In genomic region chr4:23851455-23851854, GRCh38 we compare ENCODE assay signal across 32 cellular contexts. TPM values are rescaled to one million over a fixed set of nuclear protein-coding genes. Genes with fewer than 3 reads are reported as not detected.
"Had no signal": no experiment of that assay in that cellular context is flagged by ENCODE, and none has a peak within 500 bp of the region (broad histone marks: within the 10 kb centered on the region; RNA-seq: fewer than 3 reads in every experiment).

No MANE protein-coding gene starts in this region.

- H3K9me3 Mint-ChIP-seq: activated CD4-positive, alpha-beta memory T cell treated with anti-CD3 and anti-CD28 coated beads for 36 hours; activated CD4-positive, alpha-beta T cell treated with anti-CD3 and anti-CD28 coated beads, Interleukin-2, amount 10 ng/mL, durations not matched to agents 24 days and 14 days; activated naive CD4-positive, alpha-beta T cell treated with anti-CD3 and anti-CD28 coated beads, Interleukin-2, amount 50 U/mL, for 24 hours; activated naive CD8-positive, alpha-beta T cell treated with anti-CD3 and anti-CD28 coated beads, Interleukin-2, amount 50 U/mL, for 24 hours; activated T-helper 1 cell treated with anti-CD3 and anti-CD28 coated beads, Interleukin-12 subunit alpha, Interleukin-12 subunit beta, Interleukin-2, Interleukin-4 antibody, amounts not matched to agents 30 ng/mL and 10 ng/mL and 1 ng/mL, durations not matched to agents 14 hours and 24 hours and 36 hours; activated T-helper 2 cell treated with anti-CD3 and anti-CD28 coated beads, Interferon-gamma antibody, Interleukin-2, Interleukin-4, amounts not matched to agents 10 μg/mL and 5 μg/mL and 100 μg/mL, durations not matched to agents 14 hours and 24 hours and 36 hours had no signal

- H3K4me3 Mint-ChIP-seq: activated CD4-positive, alpha-beta memory T cell treated with anti-CD3 and anti-CD28 coated beads for 36 hours; activated CD4-positive, alpha-beta T cell treated with anti-CD3 and anti-CD28 coated beads for 36 hours; activated CD4-positive, alpha-beta T cell treated with anti-CD3 and anti-CD28 coated beads, Interleukin-2, amount 10 ng/mL, durations not matched to agents 24 days and 14 days; activated CD8-positive, alpha-beta memory T cell treated with anti-CD3 and anti-CD28 coated beads, Interleukin-2, amount 10 ng/mL, durations not matched to agents 7 days and 5 days; activated CD8-positive, alpha-beta T cell treated with anti-CD3 and anti-CD28 coated beads, Interleukin-2, amount 10 ng/mL, durations not matched to agents 7 days and 5 days; activated naive CD4-positive, alpha-beta T cell treated with anti-CD3 and anti-CD28 coated beads for 36 hours; activated naive CD4-positive, alpha-beta T cell treated with anti-CD3 and anti-CD28 coated beads, Interleukin-2, amount 50 U/mL, for 24 hours; activated naive CD8-positive, alpha-beta T cell treated with anti-CD3 and anti-CD28 coated beads for 36 hours; activated naive CD8-positive, alpha-beta T cell treated with anti-CD3 and anti-CD28 coated beads, Interleukin-2, amount 50 U/mL, for 24 hours; activated T-helper 1 cell treated with anti-CD3 and anti-CD28 coated beads, Interleukin-12 subunit alpha, Interleukin-12 subunit beta, Interleukin-2, Interleukin-4 antibody, amounts not matched to agents 30 ng/mL and 10 ng/mL and 1 ng/mL, durations not matched to agents 14 hours and 24 hours and 36 hours had no signal

- H3K27me3 Mint-ChIP-seq: activated CD4-positive, alpha-beta memory T cell treated with anti-CD3 and anti-CD28 coated beads for 36 hours; activated CD4-positive, alpha-beta T cell treated with anti-CD3 and anti-CD28 coated beads for 36 hours; activated CD4-positive, alpha-beta T cell treated with anti-CD3 and anti-CD28 coated beads, Interleukin-2, amount 10 ng/mL, durations not matched to agents 24 days and 14 days; activated CD8-positive, alpha-beta memory T cell treated with anti-CD3 and anti-CD28 coated beads, Interleukin-2, amount 10 ng/mL, durations not matched to agents 7 days and 5 days; activated naive CD4-positive, alpha-beta T cell treated with anti-CD3 and anti-CD28 coated beads, Interleukin-2, amount 50 U/mL, for 24 hours; activated naive CD8-positive, alpha-beta T cell treated with anti-CD3 and anti-CD28 coated beads for 36 hours; activated naive CD8-positive, alpha-beta T cell treated with anti-CD3 and anti-CD28 coated beads, Interleukin-2, amount 50 U/mL, for 24 hours had no signal

- DNase-seq: activated CD4-positive, alpha-beta memory T cell treated with anti-CD3 and anti-CD28 coated beads for 36 hours; activated CD4-positive, alpha-beta T cell treated with anti-CD3 and anti-CD28 coated beads for 36 hours; activated CD4-positive, alpha-beta T cell treated with anti-CD3 and anti-CD28 coated beads, Interleukin-2, amount 10 ng/mL, durations not matched to agents 24 days and 14 days; activated CD4-positive, CD25-positive, alpha-beta regulatory T cell; activated CD4-positive, CD25-positive, alpha-beta regulatory T cell treated with anti-CD3 and anti-CD28 coated beads, Interleukin-2, amount 50 U/mL, for 72 hours; activated CD8-positive, alpha-beta memory T cell treated with anti-CD3 and anti-CD28 coated beads, Interleukin-2, amount 10 ng/mL, durations not matched to agents 7 days and 5 days; activated CD8-positive, alpha-beta memory T cell treated with anti-CD3 and anti-CD28 coated beads, Interleukin-2, amount 50 U/mL, for 4 hours; activated CD8-positive, alpha-beta T cell treated with anti-CD3 and anti-CD28 coated beads, Interleukin-2, amount 10 ng/mL, durations not matched to agents 7 days and 5 days; activated effector memory CD4-positive, alpha-beta T cell treated with anti-CD3 and anti-CD28 coated beads, Interleukin-2, amount 50 U/mL, for 16 hours; activated naive CD4-positive, alpha-beta T cell treated with anti-CD3 and anti-CD28 coated beads for 36 hours; activated naive CD8-positive, alpha-beta T cell treated with anti-CD3 and anti-CD28 coated beads for 36 hours; activated naive CD8-positive, alpha-beta T cell treated with anti-CD3 and anti-CD28 coated beads, Interleukin-2, amount 50 U/mL, for 24 hours; activated T-cell treated with anti-CD3 and anti-CD28 coated beads, Interleukin-2, amount 50 U/mL, for 1 hour; activated T-cell treated with anti-CD3 and anti-CD28 coated beads, Interleukin-2, amount 50 U/mL, for 48 hours; adrenal gland; amygdala; aorta; body of pancreas; central memory CD4-positive, alpha-beta T cell; cerebellar nuclear complex; colonic mucosa; effector CD8-positive, alpha-beta T cell; esophagus squamous epithelium; foreskin melanocyte; T-helper 2 cell had no signal

- H3K27ac ChIP-seq: adrenal gland, body of pancreas, colonic mucosa, epithelial cell of prostate, esophagus squamous epithelium had no signal

- H3K36me3 ChIP-seq: adrenal gland, colonic mucosa, esophagus squamous epithelium had no signal

- H3K4me1 Mint-ChIP-seq: activated CD4-positive, alpha-beta T cell treated with anti-CD3 and anti-CD28 coated beads for 36 hours; activated CD4-positive, alpha-beta T cell treated with anti-CD3 and anti-CD28 coated beads, Interleukin-2, amount 10 ng/mL, durations not matched to agents 24 days and 14 days; activated CD8-positive, alpha-beta memory T cell treated with anti-CD3 and anti-CD28 coated beads, Interleukin-2, amount 10 ng/mL, durations not matched to agents 7 days and 5 days; activated naive CD4-positive, alpha-beta T cell treated with anti-CD3 and anti-CD28 coated beads, Interleukin-2, amount 50 U/mL, for 24 hours; activated naive CD8-positive, alpha-beta T cell treated with anti-CD3 and anti-CD28 coated beads for 36 hours; activated naive CD8-positive, alpha-beta T cell treated with anti-CD3 and anti-CD28 coated beads, Interleukin-2, amount 50 U/mL, for 24 hours had no signal

- H3K36me3 Mint-ChIP-seq: activated CD4-positive, alpha-beta memory T cell treated with anti-CD3 and anti-CD28 coated beads for 36 hours; activated CD8-positive, alpha-beta memory T cell treated with anti-CD3 and anti-CD28 coated beads, Interleukin-2, amount 10 ng/mL, durations not matched to agents 7 days and 5 days; activated naive CD4-positive, alpha-beta T cell treated with anti-CD3 and anti-CD28 coated beads, Interleukin-2, amount 50 U/mL, for 24 hours; activated naive CD8-positive, alpha-beta T cell treated with anti-CD3 and anti-CD28 coated beads for 36 hours had no signal

- H3K4me1 ChIP-seq: colonic mucosa, esophagus squamous epithelium had no signal

- ATAC-seq: activated CD4-positive, alpha-beta T cell treated with anti-CD3 and anti-CD28 coated beads for 36 hours; activated CD8-positive, alpha-beta memory T cell treated with anti-CD3 and anti-CD28 coated beads, Interleukin-2, amount 10 ng/mL, durations not matched to agents 7 days and 5 days; activated CD8-positive, alpha-beta T cell treated with anti-CD3 and anti-CD28 coated beads, Interleukin-2, amount 10 ng/mL, durations not matched to agents 7 days and 5 days; activated naive CD8-positive, alpha-beta T cell treated with anti-CD3 and anti-CD28 coated beads, Interleukin-2, amount 50 U/mL, for 24 hours; body of pancreas had no signal

- H3K27ac Mint-ChIP-seq: activated CD4-positive, alpha-beta memory T cell treated with anti-CD3 and anti-CD28 coated beads for 36 hours; activated CD4-positive, alpha-beta T cell treated with anti-CD3 and anti-CD28 coated beads for 36 hours; activated CD4-positive, alpha-beta T cell treated with anti-CD3 and anti-CD28 coated beads, Interleukin-2, amount 10 ng/mL, durations not matched to agents 24 days and 14 days; activated CD8-positive, alpha-beta memory T cell treated with anti-CD3 and anti-CD28 coated beads, Interleukin-2, amount 10 ng/mL, durations not matched to agents 7 days and 5 days; activated CD8-positive, alpha-beta T cell treated with anti-CD3 and anti-CD28 coated beads, Interleukin-2, amount 10 ng/mL, durations not matched to agents 7 days and 5 days; activated naive CD4-positive, alpha-beta T cell treated with anti-CD3 and anti-CD28 coated beads for 36 hours; activated naive CD4-positive, alpha-beta T cell treated with anti-CD3 and anti-CD28 coated beads, Interleukin-2, amount 50 U/mL, for 24 hours; activated naive CD8-positive, alpha-beta T cell treated with anti-CD3 and anti-CD28 coated beads for 36 hours; activated naive CD8-positive, alpha-beta T cell treated with anti-CD3 and anti-CD28 coated beads, Interleukin-2, amount 50 U/mL, for 24 hours; activated T-helper 1 cell treated with anti-CD3 and anti-CD28 coated beads, Interleukin-12 subunit alpha, Interleukin-12 subunit beta, Interleukin-2, Interleukin-4 antibody, amounts not matched to agents 30 ng/mL and 10 ng/mL and 1 ng/mL, durations not matched to agents 14 hours and 24 hours and 36 hours; activated T-helper 2 cell treated with anti-CD3 and anti-CD28 coated beads, Interferon-gamma antibody, Interleukin-2, Interleukin-4, amounts not matched to agents 10 μg/mL and 5 μg/mL and 100 μg/mL, durations not matched to agents 14 hours and 24 hours and 36 hours had no signal

- H3K4me3 ChIP-seq: adrenal gland, body of pancreas, colonic mucosa, esophagus squamous epithelium had no signal

- H3K9me3 ChIP-seq: adrenal gland, body of pancreas, colonic mucosa, esophagus squamous epithelium had no signal

- H3K27me3 ChIP-seq: adrenal gland, body of pancreas, colonic mucosa, esophagus squamous epithelium had no signal

RNA-seq across cellular contexts. Expression of gene PPARGC1A, which starts 38.4 kb away (rescaled TPM):
- total RNA-seq: activated CD4-positive, alpha-beta memory T cell treated with anti-CD3 and anti-CD28 coated beads for 36 hours; activated CD4-positive, alpha-beta T cell treated with anti-CD3 and anti-CD28 coated beads for 36 hours; activated CD4-positive, alpha-beta T cell treated with anti-CD3 and anti-CD28 coated beads, Interleukin-2, amount 10 ng/mL, durations not matched to agents 24 days and 14 days; activated CD8-positive, alpha-beta memory T cell treated with anti-CD3 and anti-CD28 coated beads for 36 hours; activated CD8-positive, alpha-beta memory T cell treated with anti-CD3 and anti-CD28 coated beads, Interleukin-2, amount 10 ng/mL, durations not matched to agents 7 days and 5 days; activated CD8-positive, alpha-beta T cell treated with anti-CD3 and anti-CD28 coated beads, Interleukin-2, amount 10 ng/mL, durations not matched to agents 7 days and 5 days; activated naive CD4-positive, alpha-beta T cell treated with anti-CD3 and anti-CD28 coated beads for 36 hours; activated naive CD8-positive, alpha-beta T cell treated with anti-CD3 and anti-CD28 coated beads for 36 hours; activated T-helper 1 cell treated with anti-CD3 and anti-CD28 coated beads, Interleukin-12 subunit alpha, Interleukin-12 subunit beta, Interleukin-2, Interleukin-4 antibody, amounts not matched to agents 30 ng/mL and 10 ng/mL and 1 ng/mL, durations not matched to agents 14 hours and 24 hours and 36 hours; activated T-helper 2 cell treated with anti-CD3 and anti-CD28 coated beads, Interferon-gamma antibody, Interleukin-2, Interleukin-4, amounts not matched to agents 10 μg/mL and 5 μg/mL and 100 μg/mL, durations not matched to agents 14 hours and 24 hours and 36 hours; endothelial cell of umbilical vein; T-helper 1 cell treated with Interleukin-12 subunit alpha and Interleukin-12 subunit beta and Interleukin-4 antibody, amounts not matched to agents 30 ng/mL and 1 ng/mL, for 36 hours had no signal
- polyA plus RNA-seq: endothelial cell of umbilical vein had no signal
